28 cellular contexts compared by ENCODE assay signal in the genomic region with DNA sequence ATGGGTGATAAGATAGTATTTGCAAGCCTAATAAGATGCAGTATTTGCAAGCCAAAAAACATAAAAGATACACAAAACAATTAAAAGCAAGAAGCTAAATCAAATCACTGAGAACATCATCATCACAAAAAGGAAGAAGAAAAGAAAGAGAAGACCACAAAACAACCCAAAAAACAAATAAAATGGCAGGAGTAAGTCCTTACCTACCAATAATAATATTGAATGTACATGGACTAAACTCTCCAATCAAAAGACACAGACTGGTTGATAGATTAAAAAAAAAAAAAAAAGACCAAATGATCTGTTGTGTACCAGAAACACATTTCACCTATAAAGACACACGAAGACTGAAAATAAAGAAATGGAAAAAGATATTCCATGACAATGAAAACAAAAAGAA.
"Had no signal": no experiment of that assay in that cellular context is flagged by ENCODE, and none has a peak within 500 bp of the region (broad histone marks: within the 10 kb centered on the region; RNA-seq: fewer than 3 reads in every experiment).

No MANE protein-coding gene starts in this region.

- H3K4me3 Mint-ChIP-seq: dendritic cell treated with granulocyte-macrophage colony-stimulating factor and Interleukin-4, amounts not matched to agents 40 ng/mL and 50 ng/mL, for 4 days; endodermal cell; immature natural killer cell; naive thymus-derived CD4-positive, alpha-beta T cell; nephron progenitor cell; stimulated activated effector memory CD8-positive, alpha-beta T cell treated with anti-CD3 and anti-CD28 coated beads, Interleukin-12 subunit alpha, Interleukin-12 subunit beta, amount 100 ng/mL, for 72 hours had no signal

- H3K9me3 Mint-ChIP-seq: immature natural killer cell; stimulated activated effector memory CD8-positive, alpha-beta T cell treated with anti-CD3 and anti-CD28 coated beads, Interleukin-12 subunit alpha, Interleukin-12 subunit beta, amount 100 ng/mL, for 72 hours had no signal

- H3K27ac ChIP-seq: colonic mucosa, esophagus squamous epithelium, lower lobe of right lung, psoas muscle, sigmoid colon, stomach, thyroid gland, vagina had no signal

- H3K9me3 ChIP-seq: colonic mucosa, lower lobe of right lung, sigmoid colon, thyroid gland, vagina had no signal

- ATAC-seq: left ventricle myocardium superior; lower lobe of right lung; naive thymus-derived CD4-positive, alpha-beta T cell; psoas muscle; right cardiac atrium; stimulated activated effector memory CD8-positive, alpha-beta T cell treated with anti-CD3 and anti-CD28 coated beads, Interleukin-12 subunit alpha, Interleukin-12 subunit beta, amount 100 ng/mL, for 72 hours had no signal

- H3K4me1 ChIP-seq: colonic mucosa had no signal

- H3K4me3 ChIP-seq: colonic mucosa, esophagus squamous epithelium, lower lobe of right lung, psoas muscle, sigmoid colon, stomach, thyroid gland, vagina had no signal

- H3K4me1 Mint-ChIP-seq: nephron progenitor cell had no signal

- H3K27me3 Mint-ChIP-seq: dendritic cell treated with granulocyte-macrophage colony-stimulating factor and Interleukin-4, amounts not matched to agents 40 ng/mL and 50 ng/mL, for 4 days; naive thymus-derived CD4-positive, alpha-beta T cell had no signal

- H3K36me3 ChIP-seq: colonic mucosa, sigmoid colon, thyroid gland had no signal

- DNase-seq: colonic mucosa; effector CD8-positive, alpha-beta T cell; endodermal cell; erythroblast; esophagus squamous epithelium; foreskin melanocyte; hypothalamus; immature natural killer cell; islet precursor cell; kidney glomerular epithelial cell; left ventricle myocardium superior; lower lobe of right lung; naive thymus-derived CD4-positive, alpha-beta T cell; nephron progenitor cell; nucleus accumbens; posterior cingulate gyrus; psoas muscle; right cardiac atrium; sigmoid colon; stimulated activated CD4-positive, alpha-beta T cell treated with anti-CD3 and anti-CD28 coated beads, Interleukin-2, amount 100 ng/mL, for 24 hours; stimulated activated CD4-positive, alpha-beta T cell treated with anti-CD3 and anti-CD28 coated beads, Interleukin-4, amount 100 ng/mL, for 24 hours; stimulated activated naive CD4-positive, alpha-beta T cell treated with Interleukin-2 at 50 U/mL for 16 hours; stomach; thyroid gland; trophoblast cell had no signal

- H3K27ac Mint-ChIP-seq: dendritic cell treated with granulocyte-macrophage colony-stimulating factor and Interleukin-4, amounts not matched to agents 40 ng/mL and 50 ng/mL, for 4 days; endodermal cell; nephron progenitor cell; stimulated activated effector memory CD8-positive, alpha-beta T cell treated with anti-CD3 and anti-CD28 coated beads, Interleukin-12 subunit alpha, Interleukin-12 subunit beta, amount 100 ng/mL, for 72 hours had no signal
